Comparison of ENCODE assay signal across 22 cellular contexts in the genomic region with DNA sequence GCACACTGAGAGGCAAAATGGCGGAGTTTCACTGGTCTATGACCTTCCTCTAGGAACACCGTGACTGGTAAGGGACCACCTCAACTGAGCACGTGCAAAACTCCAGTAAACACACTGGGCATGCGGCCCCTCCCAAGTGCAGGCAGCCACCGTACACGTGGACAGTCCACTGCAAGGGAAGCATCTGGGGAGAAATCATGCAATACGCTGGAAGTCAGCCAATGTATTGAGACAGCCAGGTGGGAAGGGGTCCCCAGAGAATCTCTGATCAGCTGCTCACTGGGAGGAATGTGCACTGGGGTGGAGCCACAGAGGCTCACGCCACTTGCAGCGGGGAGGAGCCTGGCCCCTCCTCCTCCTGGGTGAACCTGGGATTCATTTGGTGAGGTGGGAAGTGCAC. TPM values are rescaled to one million over a fixed set of nuclear protein-coding genes. Genes with fewer than 3 reads are reported as not detected.
A peak's percentile ranks its signal among the peaks of the same experiment; 100 is the strongest.
DNase-seq lines count a peak whose midpoint lies in the region; TF ChIP-seq lines count a peak whose summit lies in the region.
"Had no signal": no experiment of that assay in that cellular context is flagged by ENCODE, and none has a peak within 500 bp of the region (broad histone marks: within the 10 kb centered on the region; RNA-seq: fewer than 3 reads in every experiment).

No MANE protein-coding gene starts in this region.

- H3K23ac ChIP-seq in neuronal stem cell (ENCODE audit: low read depth, low read length, poor library complexity) = no peak overlapping the region

- no peak overlapping the region for H2AFZ ChIP-seq in neuronal stem cell (ENCODE audit: low read length)

- no peak overlapping the region for H4K8ac ChIP-seq in neuronal stem cell (ENCODE audit: low read depth, low read length)

- H3K9me3 ChIP-seq in neuronal stem cell (replicated peaks in 1 of 2; ENCODE audit: control insufficient read depth in 2 of 2, insufficient read depth in 1 of 2, low read depth in 1 of 2, low read length in 2 of 2) = peaks cover 0 to 1% of the 10 kb centered on the region in 2 donors
- peaks cover 5% of the 10 kb centered on the region for H3K9me3 ChIP-seq in WERI-Rb-1 (ENCODE audit: severe bottlenecking)
- H3K9me3 ChIP-seq: gastrocnemius medialis had no signal

- H3K36me3 ChIP-seq in neuronal stem cell (replicated peaks in 1 of 2; ENCODE audit: control insufficient read depth in 2 of 2, insufficient read depth in 2 of 2, low read length in 2 of 2) (no peaks in the 10 kb centered on the region), WERI-Rb-1 (no peaks in the 10 kb centered on the region)
- H3K36me3 ChIP-seq: gastrocnemius medialis had no signal

- H2BK12ac ChIP-seq in neuronal stem cell (ENCODE audit: low read length) = no peak overlapping the region

- H3K4me3 ChIP-seq in choroid plexus epithelial cell (ENCODE audit: low read depth, low read length) (no peak overlapping the region), neuronal stem cell (ENCODE audit: low read length in 2 of 2) (no peak overlapping the region), WERI-Rb-1 (ENCODE audit: low read depth, low read length) (no peak overlapping the region)
- H3K4me3 ChIP-seq: gastrocnemius medialis, smooth muscle cell had no signal

- no peak overlapping the region for H4K91ac ChIP-seq in neuronal stem cell (ENCODE audit: low read depth, low read length, poor library complexity)

- H3K4ac ChIP-seq in neuronal stem cell (ENCODE audit: low read length) = no peak overlapping the region

- H3K18ac ChIP-seq in neuronal stem cell (ENCODE audit: low read length) = peak overlapping the region; percentile 82

- no peak overlapping the region for H2AK5ac ChIP-seq in neuronal stem cell (ENCODE audit: low read depth, low read length)

- H3K27me3 ChIP-seq in neuronal stem cell (ENCODE audit: control insufficient read depth in 3 of 3, insufficient read depth in 3 of 3, low read depth in 1 of 3, low read length in 3 of 3) (peaks cover 0 to 45% (median 0%) of the 10 kb centered on the region in 3 experiments), WERI-Rb-1 (ENCODE audit: insufficient read depth, low read depth, severe bottlenecking) (no peaks in the 10 kb centered on the region)

- no CpG with 5 or more reads among the region's 9 CpGs for WGBS in neuronal stem cell (ENCODE audit: extremely low coverage in 2 of 2, insufficient read length in 2 of 2, insufficient replicate concordance in 1 of 2), 2 donors

- no peak overlapping the region for H3K4me2 ChIP-seq in neuronal stem cell (ENCODE audit: insufficient read depth, low read length, poor library complexity, severe bottlenecking)

- no peak overlapping the region for H2BK5ac ChIP-seq in neuronal stem cell (ENCODE audit: low read length)

- H3K27ac ChIP-seq in neuronal stem cell (replicated peaks; ENCODE audit: low read length) (no peak overlapping the region), WERI-Rb-1 (no peak overlapping the region)
- H3K27ac ChIP-seq: 22Rv1, gastrocnemius medialis had no signal

- H2BK120ac ChIP-seq in neuronal stem cell (ENCODE audit: low read depth, low read length) = no peak overlapping the region

- H3K79me1 ChIP-seq in neuronal stem cell (ENCODE audit: low read depth, low read length) = no peaks in the 10 kb centered on the region

- DNase-seq in DMS 273 (lab: John Stamatoyannopoulos, UW; ENCODE audit: unreplicated experiment) (peak; percentile 29), DMS 273 treated with DMSO at 0.1 percent for 48 hours (lab: John Stamatoyannopoulos, UW) (no peak), NCI-H1436 (lab: John Stamatoyannopoulos, UW) (peak; percentile 55), choroid plexus epithelial cell (ENCODE audit: low read depth) (peak; percentile 25), neuronal stem cell (ENCODE audit: low spot score) (no peak), OCI-M2 (lab: John Stamatoyannopoulos, UW; ENCODE audit: unreplicated experiment) (no peak), WERI-Rb-1 (no peak)
- no peak for DNase-seq in stimulated activated naive CD4-positive, alpha-beta T cell treated with Interleukin-2 at 50 U/mL for 16 hours (lab: John Stamatoyannopoulos, UW)
- DNase-seq: activated CD4-positive, alpha-beta T cell treated with anti-CD3 and anti-CD28 coated beads, Interleukin-2, amount 50 U/mL, for 48 hours; activated T-cell treated with anti-CD3 and anti-CD28 coated beads for 4 hours; AML-193; amniotic stem cell; gastrocnemius medialis; H7; MV-4-11; NCI-H2107; NCI-H526 treated with DMSO at 0.1 percent for 48 hours; PC-3; stimulated activated CD4-positive, alpha-beta T cell treated with anti-CD3 and anti-CD28 coated beads, Interleukin-4, amount 100 ng/mL, for 24 hours; T-helper 17 cell had no signal

- H3K9ac ChIP-seq in neuronal stem cell (ENCODE audit: low read depth, low read length, poor library complexity) = no peak overlapping the region

- no peak overlapping the region for H3K14ac ChIP-seq in neuronal stem cell (ENCODE audit: low read length)

- H3K4me1 ChIP-seq in neuronal stem cell (ENCODE audit: control insufficient read depth in 2 of 2, insufficient read depth in 1 of 2, low read depth in 1 of 2, low read length in 2 of 2) = peaks cover 0 to 2% of the 10 kb centered on the region in 2 donors
- H3K4me1 ChIP-seq: gastrocnemius medialis had no signal

- TF ChIP-seq CTCF in choroid plexus epithelial cell (conservative IDR thresholded peaks at IDR 0.05; ENCODE audit: low read depth, low read length) = no peak
- TF ChIP-seq CTCF in WERI-Rb-1 (IDR thresholded peaks at IDR 0.05; ENCODE audit: low read depth, low read length) = no peak

- H2BK15ac ChIP-seq in neuronal stem cell (ENCODE audit: low read length) = no peak overlapping the region

RNA-seq across cellular contexts. Expression of a gene that starts 49.3 kb away (rescaled TPM):
- 1.5 TPM for polyA plus RNA-seq in neuronal stem cell (2013, experiment 1 of 2)
- 1.4 TPM for polyA plus RNA-seq in neuronal stem cell (2013, experiment 2 of 2)

Comparison
In these comparisons a context has a peak if more than half of its experiments do, and no peak if none do; other contexts are left out.
1. DNase-seq: peak in DMS 273 (single experiment), NCI-H1436 (single experiment) and choroid plexus epithelial cell (single experiment); none in DMS 273 treated with DMSO at 0.1 percent for 48 hours (single experiment), neuronal stem cell (single experiment), stimulated activated naive CD4-positive, alpha-beta T cell treated with Interleukin-2 at 50 U/mL for 16 hours (single experiment), OCI-M2 (single experiment) and WERI-Rb-1 (single experiment).